18 cellular contexts compared by ENCODE assay signal in the genomic region with DNA sequence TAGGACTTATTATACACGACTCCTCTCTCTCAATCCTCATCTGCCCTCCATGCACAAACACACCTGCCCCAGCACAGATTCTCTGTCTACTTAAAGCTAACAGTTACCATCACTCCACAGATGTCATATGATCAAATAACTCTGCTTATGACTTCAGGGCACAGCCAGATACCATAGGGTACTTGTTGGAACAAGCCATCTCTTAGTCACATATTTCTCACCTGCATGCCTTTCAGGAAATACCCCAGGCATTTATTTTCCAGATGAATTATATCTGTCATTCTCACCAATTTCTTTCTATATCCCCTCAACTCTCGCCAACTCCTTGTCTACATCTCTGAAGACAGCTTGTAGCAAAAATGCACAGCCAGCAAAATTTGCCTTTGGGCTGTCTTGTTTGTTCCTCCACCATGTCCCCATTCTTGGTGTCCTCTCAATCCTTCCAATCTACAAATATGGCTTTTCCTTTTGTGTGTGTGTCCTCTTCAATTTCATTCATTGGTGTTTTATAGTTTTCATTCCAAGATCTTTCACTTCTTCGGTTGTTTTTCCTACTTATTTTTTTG.
DNase-seq lines count a peak whose midpoint lies in the region; ATAC-seq, FAIRE-seq and TF ChIP-seq lines count a peak whose summit lies in the region.
"Had no signal": no experiment of that assay in that cellular context is flagged by ENCODE, and none has a peak within 500 bp of the region (broad histone marks: within the 10 kb centered on the region; RNA-seq: fewer than 3 reads in every experiment).

No MANE protein-coding gene starts in this region.

- H2BK20ac ChIP-seq in IMR-90 (ENCODE audit: low read depth, low read length): no peak overlapping the region

- H2AFZ ChIP-seq in IMR-90 (replicated peaks; ENCODE audit: low read length, poor library complexity) (no peak overlapping the region), keratinocyte (ENCODE audit: control insufficient read depth, low read length) (no peak overlapping the region)

- no peak overlapping the region for H2AK5ac ChIP-seq in IMR-90 (ENCODE audit: low read depth, low read length)

- H3K79me1 ChIP-seq in IMR-90 (ENCODE audit: low read depth in 1 of 2, low read length in 2 of 2): no peaks in the 10 kb centered on the region

- TF ChIP-seq CTCF in IMR-90 (conservative IDR thresholded peaks at IDR 0.05; ENCODE audit: low read depth, low read length) (no peak), WTC11 (IDR thresholded peaks at IDR 0.05) (no peak), keratinocyte (optimal IDR thresholded peaks at IDR 0.05 in 1 of 3, IDR thresholded peaks at IDR 0.05 in 1 of 3, conservative IDR thresholded peaks at IDR 0.05 in 1 of 3; ENCODE audit: extremely low read depth in 1 of 3, insufficient read depth in 2 of 3, low read length in 3 of 3) (no peak)

- in situ Hi-C loops in IMR-90 (cut with MboI; ENCODE audit: low sequenced_read_pairs): no loop called here

- H2AK9ac ChIP-seq in IMR-90 (replicated peaks; ENCODE audit: low read depth, low read length, poor library complexity): no peak overlapping the region

- no peak overlapping the region for H2BK15ac ChIP-seq in IMR-90 (ENCODE audit: low read depth, low read length)

- H3K9me3 ChIP-seq in IMR-90 (ENCODE audit: control insufficient read depth, insufficient read depth, low read length) (peaks cover 5% of the 10 kb centered on the region; the same call in 1 of the 2 replicates), keratinocyte (ENCODE audit: control insufficient read depth, low read depth, low read length) (peaks cover 3% of the 10 kb centered on the region)

- no peak overlapping the region for H3K4me3 Mint-ChIP-seq in WTC11
- H3K4me3 Mint-ChIP-seq: CD8-positive, alpha-beta memory T cell had no signal

- no peak overlapping the region for H3K4me3 ChIP-seq in IMR-90 (ENCODE audit: insufficient read depth, low read depth, low read length)
- no peak overlapping the region for H3K4me3 ChIP-seq in keratinocyte (ENCODE audit: control insufficient read depth in 2 of 3, extremely low read depth in 1 of 3, insufficient read depth in 2 of 3, low read depth in 1 of 3, low read length in 3 of 3)
- H3K4me3 ChIP-seq: BLaER1 treated with 17β-estradiol and CSF1 and Interleukin-3, amounts not matched to agents 10 nM and 100 nM had no signal

- no peak overlapping the region for H3K18ac ChIP-seq in IMR-90 (ENCODE audit: low read depth, low read length)

- BruUV-seq in IMR-90 (replicated peaks; lab: Mats Ljungman, UMichigan): no TSS peak

- H3K4me2 ChIP-seq in IMR-90 (ENCODE audit: low read depth, low read length) (no peak overlapping the region), keratinocyte (ENCODE audit: control insufficient read depth, extremely low read depth, insufficient read depth, low read depth, low read length) (peak overlapping the region; percentile 37)
- H3K4me2 ChIP-seq: BLaER1 treated with 17β-estradiol and CSF1 and Interleukin-3, amounts not matched to agents 10 nM and 100 nM had no signal

- H4K20me1 ChIP-seq in IMR-90 (ENCODE audit: insufficient read depth, low read length) (no peaks in the 10 kb centered on the region), keratinocyte (ENCODE audit: control insufficient read depth, extremely low read depth, insufficient read depth, low read length) (no peaks in the 10 kb centered on the region)
- H4K20me1 ChIP-seq: BLaER1 treated with 17β-estradiol and CSF1 and Interleukin-3, amounts not matched to agents 10 nM and 100 nM had no signal

- peaks cover 7% of the 10 kb centered on the region; the same call in 1 of the 2 replicates for H3K36me3 Mint-ChIP-seq in WTC11

- POLR2A ChIA-PET in IMR-90 (lab: Charles Lee; ENCODE audit: unreplicated experiment) (no interaction called here), WTC11 (lab: Charles Lee) (no interaction called here)

- CTCF ChIA-PET in IMR-90 (lab: Yijun Ruan, JAX) (no interaction called here), WTC11 (lab: Charles Lee) (interaction anchor here (1.6 to 3.7 kb wide), 2 partner anchors 19 to 22 kb away, joined by 5 to 20 read pairs; no protein-coding TSS in a partner anchor)

- H3K9me1 ChIP-seq in IMR-90 (ENCODE audit: insufficient read depth, low read length) (no peaks in the 10 kb centered on the region), keratinocyte (ENCODE audit: control insufficient read depth, extremely low read depth, insufficient read depth, low read length) (no peaks in the 10 kb centered on the region)

- TF ChIP-seq POLR2A in IMR-90 (IDR thresholded peaks at IDR 0.05; ENCODE audit: low read depth, low read length): no peak

- peak overlapping the region; percentile 1; the same call in 1 of the 2 replicates for H3K27ac Mint-ChIP-seq in WTC11
- H3K27ac Mint-ChIP-seq: CD8-positive, alpha-beta memory T cell had no signal

- dilution Hi-C loops in IMR-90 (cut with HindIII; ENCODE audit: low sequenced_read_pairs, unreplicated experiment): no loop called here
- dilution Hi-C loops in keratinocyte (cut with MboI; ENCODE audit: extremely low pct_ligation_motif_present, low sequenced_read_pairs): no loop called here

- H3K36me3 ChIP-seq in IMR-90 (ENCODE audit: control insufficient read depth, insufficient read depth, low read length): no peaks in the 10 kb centered on the region
- H3K36me3 ChIP-seq in keratinocyte (ENCODE audit: control insufficient read depth in 2 of 2, extremely low read depth in 1 of 2, insufficient read depth in 2 of 2, low read length in 2 of 2): no peaks in the 10 kb centered on the region
- H3K36me3 ChIP-seq: BLaER1 treated with 17β-estradiol and CSF1 and Interleukin-3, amounts not matched to agents 10 nM and 100 nM had no signal

- H3K9ac ChIP-seq in IMR-90 (ENCODE audit: low read depth, low read length) (no peak overlapping the region), keratinocyte (ENCODE audit: control insufficient read depth, extremely low read depth, insufficient read depth, low read length) (no peak overlapping the region)
- H3K9ac ChIP-seq: BLaER1 treated with 17β-estradiol and CSF1 and Interleukin-3, amounts not matched to agents 10 nM and 100 nM had no signal

- no peak for TF ChIP-seq RAD21 in IMR-90 (IDR thresholded peaks at IDR 0.05; ENCODE audit: low read length)

- no peak overlapping the region for H2BK5ac ChIP-seq in IMR-90 (ENCODE audit: low read depth, low read length, poor library complexity, severe bottlenecking)

- no peak overlapping the region for H3K23ac ChIP-seq in IMR-90 (ENCODE audit: low read depth, low read length)

- 20% methylated on average over 1 of the region's 3 CpGs; no CpG with 5 or more reads in 1 of the 2 experiments for WGBS in IMR-90 (ENCODE audit: extremely low coverage in 2 of 2, insufficient read length in 1 of 2), 2 experiments

- H3K27me3 Mint-ChIP-seq in WTC11 (ENCODE audit: low read depth): peaks cover 21% of the 10 kb centered on the region

- DNase-seq in NCI-H1105 treated with DMSO at 0.1 percent for 48 hours (lab: John Stamatoyannopoulos, UW) (peak; percentile 12), NCI-H1105 (lab: John Stamatoyannopoulos, UW) (no peak), IMR-90 (no peak), WTC11 (ENCODE audit: low spot score) (no peak), keratinocyte (ENCODE audit: low read depth, low spot score) (peak; percentile 78), medulla oblongata (ENCODE audit: extremely low spot score) (no peak), HTR-8/SVneo (ENCODE audit: insufficient read length, low spot score) (no peak)
- DNase-seq: 8988T; CD8-positive, alpha-beta memory T cell; DMS 273 treated with DMSO at 0.1 percent for 48 hours; H7; MV-4-11; NCI-H1436; NCI-H2081; NCI-H226; NK-92 treated with Interleukin-12 subunit alpha and Interleukin-12 subunit beta, amount 100 ng/mL, for 24 hours had no signal

- peaks cover 27% of the 10 kb centered on the region for H3K4me1 Mint-ChIP-seq in WTC11
- H3K4me1 Mint-ChIP-seq: CD8-positive, alpha-beta memory T cell had no signal

- H2BK120ac ChIP-seq in IMR-90 (ENCODE audit: low read depth, low read length): no peak overlapping the region

- H4K5ac ChIP-seq in IMR-90 (ENCODE audit: low read depth, low read length): no peak overlapping the region

- no peak overlapping the region for H4K8ac ChIP-seq in IMR-90 (ENCODE audit: low read depth in 2 of 2, low read length in 2 of 2)

- no peak overlapping the region for H3K4ac ChIP-seq in IMR-90 (ENCODE audit: low read depth, low read length)

- H3K79me2 ChIP-seq in keratinocyte (ENCODE audit: control insufficient read depth, insufficient read depth, low read length): no peaks in the 10 kb centered on the region

- H3K14ac ChIP-seq in IMR-90 (replicated peaks; ENCODE audit: low read depth, low read length): no peak overlapping the region

- no peak overlapping the region for H3K56ac ChIP-seq in IMR-90 (ENCODE audit: extremely low read depth, insufficient read depth, low read length)

- FAIRE-seq in keratinocyte (lab: Jason Lieb, UNC) (peak; percentile 90), HTR-8/SVneo (lab: Jason Lieb, UNC) (no peak)

- H3K4me1 ChIP-seq in IMR-90 (ENCODE audit: control insufficient read depth, insufficient read depth, low read length) (no peaks in the 10 kb centered on the region), keratinocyte (ENCODE audit: control insufficient read depth, extremely low read depth, insufficient read depth, low read length) (peaks cover 21% of the 10 kb centered on the region)
- H3K4me1 ChIP-seq: BLaER1 treated with 17β-estradiol and CSF1 and Interleukin-3, amounts not matched to agents 10 nM and 100 nM had no signal

- H4K91ac ChIP-seq in IMR-90 (ENCODE audit: insufficient read depth, low read depth, low read length): no peak overlapping the region

- H3K27me3 ChIP-seq in IMR-90 (ENCODE audit: control insufficient read depth, insufficient read depth, low read length): no peaks in the 10 kb centered on the region
- no peaks in the 10 kb centered on the region for H3K27me3 ChIP-seq in keratinocyte (ENCODE audit: control insufficient read depth, extremely low read depth, insufficient read depth, low read length)
- H3K27me3 ChIP-seq: BLaER1 treated with 17β-estradiol and CSF1 and Interleukin-3, amounts not matched to agents 10 nM and 100 nM had no signal

- no peak overlapping the region for H3K27ac ChIP-seq in IMR-90 (ENCODE audit: insufficient read depth, low read length)
- H3K27ac ChIP-seq in keratinocyte (ENCODE audit: control insufficient read depth, insufficient read depth, low read length): peak overlapping the region; percentile 27
- H3K27ac ChIP-seq: BLaER1 treated with 17β-estradiol and CSF1 and Interleukin-3, amounts not matched to agents 10 nM and 100 nM had no signal

- peaks cover 20% of the 10 kb centered on the region for H3K9me3 Mint-ChIP-seq in WTC11

- ATAC-seq in IMR-90 (ENCODE audit: low read depth): no peak
- ATAC-seq in WTC11: no peak
- no peak for ATAC-seq in GM21423 (IDR thresholded peaks at IDR 0.05; ENCODE audit: unreplicated experiment)

- intact Hi-C loops in IMR-90 (cut with micrococcal nuclease): no loop called here

TF ChIP-seq in IMR-90, 13 proteins besides CTCF, POLR2A, EP300 and RAD21 (continues in another document):
- TF ChIP-seq MXI1 (IDR thresholded peaks at IDR 0.05; ENCODE audit: borderline replicate concordance, low read depth, low read length) (no peak), FOS (IDR thresholded peaks at IDR 0.05; ENCODE audit: low read depth, low read length) (no peak)

TF ChIP-seq in WTC11, 78 proteins besides CTCF, POLR2A, EP300 and RAD21 (continues in another document):
- TF ChIP-seq SMAD3 (CRISPR knock-in tag; IDR thresholded peaks at IDR 0.05; ENCODE audit: borderline replicate concordance) (no peak), CREB1 (CRISPR knock-in tag; IDR thresholded peaks at IDR 0.05) (no peak), FOXJ3 (CRISPR knock-in tag; IDR thresholded peaks at IDR 0.05; ENCODE audit: borderline replicate concordance) (no peak)

Comparison
In these comparisons a context has a peak if more than half of its experiments do, and no peak if none do; other contexts are left out.
1. DNase-seq: peak in NCI-H1105 treated with DMSO at 0.1 percent for 48 hours (single experiment) and keratinocyte (single experiment); none in NCI-H1105 (single experiment), IMR-90 (single experiment), WTC11 (single experiment), medulla oblongata (single experiment) and HTR-8/SVneo (single experiment).